In genomic region chr4:77465271-77465670, GRCh38 we compare ENCODE assay signal across 9 cellular contexts.
DNase-seq lines count a peak whose midpoint lies in the region; ATAC-seq and TF ChIP-seq lines count a peak whose summit lies in the region.
"Had no signal": no experiment of that assay in that cellular context is flagged by ENCODE, and none has a peak within 500 bp of the region (broad histone marks: within the 10 kb centered on the region; RNA-seq: fewer than 3 reads in every experiment).

No MANE protein-coding gene starts in this region.

- TF ChIP-seq CTCF in cardiac muscle cell (IDR thresholded peaks at IDR 0.05; ENCODE audit: low read depth, low read length) = peak; percentile 75
- TF ChIP-seq CTCF in thyroid gland (IDR thresholded peaks at IDR 0.05) = peak in 4 of 6 experiments; percentile 22 to 53 (median 48)

- ATAC-seq in Right ventricle myocardium superior (ENCODE audit: poor library complexity) = no peak

- H3K4me1 ChIP-seq in cardiac muscle cell (ENCODE audit: low read depth) (no peaks in the 10 kb centered on the region), thyroid gland (no peaks in the 10 kb centered on the region)

- peak in 1 of 2 donors; percentile 72 for DNase-seq in cardiac muscle cell (ENCODE audit: low read depth in 1 of 2, low spot score in 1 of 2)
- DNase-seq in Right ventricle myocardium superior = no peak
- DNase-seq in RPMI7951 (ENCODE audit: low read depth) = peak; percentile 31
- DNase-seq in iPS-NIHi7 (ENCODE audit: extremely low spot score) = peak; percentile 45
- peak; percentile 39 to 44 for DNase-seq in thyroid gland
- no peak for DNase-seq in dedifferentiated amniotic fluid mesenchymal stem cell (ENCODE audit: extremely low spot score)
- no peak for DNase-seq in T-helper 9 cell
- no peak for DNase-seq in iPS-NIHi11 (ENCODE audit: low spot score)

- H3K9me3 ChIP-seq in cardiac muscle cell (ENCODE audit: low read depth) = no peaks in the 10 kb centered on the region
- no peaks in the 10 kb centered on the region for H3K9me3 ChIP-seq in thyroid gland
- H3K9me3 ChIP-seq: thoracic aorta had no signal

- TF ChIP-seq POLR2A in thyroid gland (IDR thresholded peaks at IDR 0.05) = no peak

- H3K27me3 ChIP-seq in cardiac muscle cell = no peaks in the 10 kb centered on the region
- no peaks in the 10 kb centered on the region for H3K27me3 ChIP-seq in thyroid gland

- no peak overlapping the region for H3K4me3 ChIP-seq in cardiac muscle cell
- H3K4me3 ChIP-seq in thyroid gland (replicated peaks in 1 of 3) = no peak overlapping the region
- H3K4me3 ChIP-seq: thoracic aorta had no signal

- WGBS in thyroid gland, 2 donors = 85 to 89% methylated on average over 2 of the region's 2 CpGs

- no peak overlapping the region for H3K27ac ChIP-seq in cardiac muscle cell
- H3K27ac ChIP-seq in thyroid gland = no peak overlapping the region
- H3K27ac ChIP-seq: thoracic aorta had no signal

- intact Hi-C loops in Right ventricle myocardium superior (cut with DNase I) = loop anchor here (10.0 kb wide), 1 partner anchor 140 kb away; the partner anchor contains the start of gene CXCL13
- intact Hi-C loops in thyroid gland (cut with DNase I) = no loop called here

- no peaks in the 10 kb centered on the region for H3K36me3 ChIP-seq in cardiac muscle cell
- no peaks in the 10 kb centered on the region for H3K36me3 ChIP-seq in thyroid gland
- H3K36me3 ChIP-seq: thoracic aorta had no signal

Comparison
In these comparisons a context has a peak if more than half of its experiments do, and no peak if none do; other contexts are left out.
1. DNase-seq: peak in RPMI7951 (single experiment), iPS-NIHi7 (single experiment) and thyroid gland (2 of 2); none in Right ventricle myocardium superior (single experiment), dedifferentiated amniotic fluid mesenchymal stem cell (single experiment), T-helper 9 cell (single experiment) and iPS-NIHi11 (single experiment).